In genomic region chr2:74739129-74739528, GRCh38 we compare ENCODE assay signal across 23 cellular contexts.
"Had no signal": no experiment of that assay in that cellular context is flagged by ENCODE, and none has a peak within 500 bp of the region (broad histone marks: within the 10 kb centered on the region; RNA-seq: fewer than 3 reads in every experiment).

No MANE protein-coding gene starts in this region.

- H3K27ac ChIP-seq: breast epithelium, lower lobe of right lung, testis, upper lobe of left lung had no signal

- H3K4me1 Mint-ChIP-seq: activated B cell treated with CpG ODN at 0.5 μM for 24 hours; stimulated activated memory B cell treated with anti-CD40 and anti-IgM and Interleukin-4, amounts not matched to agents 10 μg/mL and 1 μg/mL and 100 μg/mL, for 72 hours had no signal

- H3K36me3 ChIP-seq: breast epithelium, lower lobe of right lung, upper lobe of left lung had no signal

- H3K36me3 Mint-ChIP-seq: activated CD4-positive, alpha-beta memory T cell treated with anti-CD3 and anti-CD28 coated beads for 36 hours had no signal

- H3K27me3 Mint-ChIP-seq: activated CD4-positive, alpha-beta memory T cell treated with anti-CD3 and anti-CD28 coated beads for 36 hours had no signal

- H3K4me3 Mint-ChIP-seq: activated B cell treated with CpG ODN at 0.5 μM for 24 hours; activated CD4-positive, alpha-beta memory T cell treated with anti-CD3 and anti-CD28 coated beads for 36 hours; activated naive CD8-positive, alpha-beta T cell treated with anti-CD3 and anti-CD28 coated beads for 36 hours; endodermal cell; nephron progenitor cell; stimulated activated memory B cell treated with anti-CD40 and anti-IgM and Interleukin-4, amounts not matched to agents 10 μg/mL and 1 μg/mL and 100 μg/mL, for 72 hours had no signal

- DNase-seq: activated B cell treated with CpG ODN at 0.5 μM for 24 hours; activated CD4-positive, alpha-beta memory T cell treated with anti-CD3 and anti-CD28 coated beads for 36 hours; activated CD4-positive, alpha-beta T cell treated with anti-CD3 and anti-CD28 coated beads for 4 hours; activated naive CD4-positive, alpha-beta T cell treated with Interleukin-2 at 50 U/mL for 16 hours; activated naive CD8-positive, alpha-beta T cell treated with anti-CD3 and anti-CD28 coated beads for 36 hours; activated T-cell treated with anti-CD3 and anti-CD28 coated beads, Interleukin-2, amount 50 U/mL, for 48 hours; cerebellar nuclear complex; cortex of kidney; endodermal cell; lower lobe of right lung; mesendoderm; mucosa of descending colon; nephron progenitor cell; posterior cingulate gyrus; small intestine; stimulated activated CD4-positive, alpha-beta T cell treated with anti-CD3 and anti-CD28 coated beads, Interleukin-15, amount 100 ng/mL, for 24 hours; T-helper 1 cell; testis; upper lobe of left lung had no signal

- H3K27ac Mint-ChIP-seq: activated B cell treated with CpG ODN at 0.5 μM for 24 hours; activated CD4-positive, alpha-beta memory T cell treated with anti-CD3 and anti-CD28 coated beads for 36 hours; activated naive CD8-positive, alpha-beta T cell treated with anti-CD3 and anti-CD28 coated beads for 36 hours; endodermal cell; nephron progenitor cell; stimulated activated memory B cell treated with anti-CD40 and anti-IgM and Interleukin-4, amounts not matched to agents 10 μg/mL and 1 μg/mL and 100 μg/mL, for 72 hours had no signal

- H3K4me1 ChIP-seq: breast epithelium, testis had no signal

- H3K9me3 ChIP-seq: breast epithelium, mucosa of descending colon, testis, upper lobe of left lung had no signal

- H3K4me3 ChIP-seq: breast epithelium, lower lobe of right lung, mucosa of descending colon, testis, upper lobe of left lung had no signal

- H3K27me3 ChIP-seq: breast epithelium, testis, upper lobe of left lung had no signal

- ATAC-seq: left lobe of liver; lower lobe of right lung; mucosa of descending colon; sciatic nerve; stimulated activated memory B cell treated with anti-CD40 and anti-IgM and Interleukin-4, amounts not matched to agents 10 μg/mL and 1 μg/mL and 100 μg/mL, for 72 hours had no signal
